ENCODE assay signal across 9 cellular contexts in genomic region chr1:153944822-153945117, GRCh38. TPM values are rescaled to one million over a fixed set of nuclear protein-coding genes. Genes with fewer than 3 reads are reported as not detected.
DNase-seq lines count a peak whose midpoint lies in the region; ATAC-seq and TF ChIP-seq lines count a peak whose summit lies in the region.
"Had no signal": no experiment of that assay in that cellular context is flagged by ENCODE, and none has a peak within 500 bp of the region (broad histone marks: within the 10 kb centered on the region; RNA-seq: fewer than 3 reads in every experiment).

No MANE protein-coding gene starts in this region.

- ATAC-seq in WTC11, result no peak
- ATAC-seq in stimulated activated memory B cell treated with anti-CD40 and anti-IgM and Interleukin-4, amounts not matched to agents 10 μg/mL and 1 μg/mL and 100 μg/mL, for 72 hours, result no peak
- no peak for ATAC-seq in HG03039 (IDR thresholded peaks at IDR 0.05; ENCODE audit: unreplicated experiment)
- ATAC-seq in HG02938 (IDR thresholded peaks at IDR 0.05; ENCODE audit: unreplicated experiment), result no peak

- no peaks in the 10 kb centered on the region for H3K9me3 ChIP-seq in hepatocyte (ENCODE audit: low read depth)

- POLR2A ChIA-PET in WTC11 (lab: Charles Lee), result interaction anchor here (1.3 kb wide), 1 partner anchor 19 kb away, joined by 4 read pairs; the partner anchor contains the start of gene SLC39A1

- H3K27ac Mint-ChIP-seq in WTC11, result peak overlapping the region; percentile 41; the same call in 1 of the 2 replicates
- peak overlapping the region; percentile 93 for H3K27ac Mint-ChIP-seq in stimulated activated memory B cell treated with anti-CD40 and anti-IgM and Interleukin-4, amounts not matched to agents 10 μg/mL and 1 μg/mL and 100 μg/mL, for 72 hours

- H3K4me2 ChIP-seq in hepatocyte, result peak overlapping the region; percentile 92

- H3K4me3 Mint-ChIP-seq in WTC11, result peak overlapping the region; percentile 81; the same call in 1 of the 2 replicates
- H3K4me3 Mint-ChIP-seq in stimulated activated memory B cell treated with anti-CD40 and anti-IgM and Interleukin-4, amounts not matched to agents 10 μg/mL and 1 μg/mL and 100 μg/mL, for 72 hours, result peak overlapping the region; percentile 95

- peak overlapping the region; percentile 97 for H3K27ac ChIP-seq in hepatocyte

- 90% methylated on average over 3 of the region's 3 CpGs for WGBS in hepatocyte (ENCODE audit: low lambda C conversion rate, missing lambda C conversion rate)

- H3K36me3 Mint-ChIP-seq in WTC11, result peaks cover 21% of the 10 kb centered on the region
- peaks cover 57% of the 10 kb centered on the region for H3K36me3 Mint-ChIP-seq in stimulated activated memory B cell treated with anti-CD40 and anti-IgM and Interleukin-4, amounts not matched to agents 10 μg/mL and 1 μg/mL and 100 μg/mL, for 72 hours

- TF ChIP-seq CTCF in HFF-Myc (IDR thresholded peaks at IDR 0.05; ENCODE audit: low read depth, low read length, missing control alignments) (no peak), WTC11 (IDR thresholded peaks at IDR 0.05) (no peak), hepatocyte (IDR thresholded peaks at IDR 0.05; ENCODE audit: poor library complexity) (no peak)

- peaks cover 7% of the 10 kb centered on the region for H3K4me1 ChIP-seq in hepatocyte (ENCODE audit: insufficient read depth)

- no peak for DNase-seq in HFF-Myc (ENCODE audit: extremely low read depth, low read depth)
- no peak for DNase-seq in WTC11 (ENCODE audit: low spot score)
- no peak for DNase-seq in hepatocyte (ENCODE audit: low spot score)
- no peak for DNase-seq in NCI-H187 (lab: John Stamatoyannopoulos, UW)
- DNase-seq in AG08395 (ENCODE audit: low spot score), result no peak
- DNase-seq: NCI-H187 treated with DMSO at 0.1 percent for 48 hours had no signal

- peaks cover 13% of the 10 kb centered on the region for H3K4me1 Mint-ChIP-seq in WTC11
- peaks cover 70% of the 10 kb centered on the region for H3K4me1 Mint-ChIP-seq in stimulated activated memory B cell treated with anti-CD40 and anti-IgM and Interleukin-4, amounts not matched to agents 10 μg/mL and 1 μg/mL and 100 μg/mL, for 72 hours

- H4K20me1 ChIP-seq in hepatocyte (ENCODE audit: insufficient read depth, poor library complexity, severe bottlenecking), result peaks cover 3% of the 10 kb centered on the region

- H3K36me3 ChIP-seq in hepatocyte (replicated peaks; ENCODE audit: insufficient read depth, low read depth), result no peaks in the 10 kb centered on the region

- H3K9me3 Mint-ChIP-seq in WTC11, result no peaks in the 10 kb centered on the region
- H3K9me3 Mint-ChIP-seq in stimulated activated memory B cell treated with anti-CD40 and anti-IgM and Interleukin-4, amounts not matched to agents 10 μg/mL and 1 μg/mL and 100 μg/mL, for 72 hours, result no peaks in the 10 kb centered on the region

- H3K4me3 ChIP-seq in HFF-Myc (replicated peaks; ENCODE audit: low read depth, low read length) (peak overlapping the region; percentile 83), hepatocyte (no peak overlapping the region)

- no peaks in the 10 kb centered on the region for H3K27me3 Mint-ChIP-seq in WTC11 (ENCODE audit: low read depth)
- no peaks in the 10 kb centered on the region for H3K27me3 Mint-ChIP-seq in stimulated activated memory B cell treated with anti-CD40 and anti-IgM and Interleukin-4, amounts not matched to agents 10 μg/mL and 1 μg/mL and 100 μg/mL, for 72 hours

- H3K79me2 ChIP-seq in hepatocyte, result peaks cover 27% of the 10 kb centered on the region

- H3K27me3 ChIP-seq in hepatocyte, result no peaks in the 10 kb centered on the region

- H2AFZ ChIP-seq in hepatocyte, result no peak overlapping the region

- CTCF ChIA-PET in WTC11 (lab: Charles Lee), result interaction anchor here (1.0 to 2.8 kb wide), 4 partner anchors 15 to 147 kb away, joined by 4 to 20 read pairs (median 4); no protein-coding TSS in a partner anchor

- no peaks in the 10 kb centered on the region for H3K9me2 ChIP-seq in hepatocyte (replicated peaks; ENCODE audit: insufficient read depth)

TF ChIP-seq in WTC11, 78 proteins besides CTCF, POLR2A, EP300 and RAD21:
- TF ChIP-seq FOXJ3 (CRISPR knock-in tag; IDR thresholded peaks at IDR 0.05; ENCODE audit: borderline replicate concordance) (no peak), ZNF232 (CRISPR knock-in tag; IDR thresholded peaks at IDR 0.05) (no peak), RELA (CRISPR knock-in tag; IDR thresholded peaks at IDR 0.05; ENCODE audit: borderline replicate concordance) (no peak), ZNF423 (CRISPR knock-in tag; IDR thresholded peaks at IDR 0.05) (no peak), USF1 (CRISPR knock-in tag; IDR thresholded peaks at IDR 0.05) (no peak), ATF6 (CRISPR knock-in tag; IDR thresholded peaks at IDR 0.05) (no peak), TEAD1 (CRISPR knock-in tag; IDR thresholded peaks at IDR 0.05) (no peak), CREB1 (CRISPR knock-in tag; IDR thresholded peaks at IDR 0.05) (no peak)
- TF ChIP-seq, protein P1, sequence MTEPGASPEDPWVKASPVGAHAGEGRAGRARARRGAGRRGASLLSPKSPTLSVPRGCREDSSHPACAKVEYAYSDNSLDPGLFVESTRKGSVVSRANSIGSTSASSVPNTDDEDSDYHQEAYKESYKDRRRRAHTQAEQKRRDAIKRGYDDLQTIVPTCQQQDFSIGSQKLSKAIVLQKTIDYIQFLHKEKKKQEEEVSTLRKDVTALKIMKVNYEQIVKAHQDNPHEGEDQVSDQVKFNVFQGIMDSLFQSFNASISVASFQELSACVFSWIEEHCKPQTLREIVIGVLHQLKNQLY (CRISPR knock-in tag; IDR thresholded peaks at IDR 0.05), result no peak

RNA-seq across cellular contexts. Expression of gene DENND4B, which starts 1.7 kb away (rescaled TPM):
- 88.9 to 93.9 TPM (median 93.1 TPM) in 3 replicates for total RNA-seq in WTC11 (2021)
- 8.8 and 15.4 TPM in 2 replicates for total RNA-seq in hepatocyte
- polyA plus RNA-seq in hepatocyte, result 22.3 and 30.6 TPM in 2 replicates

RNA-seq across cellular contexts. Expression of gene CRTC2, which starts 13.6 kb away (rescaled TPM):
- total RNA-seq in WTC11 (2021) (34.7 to 43.7 TPM (median 38.1 TPM) in 3 replicates), hepatocyte (7.6 and 10.5 TPM in 2 replicates)
- 27.1 and 28.0 TPM in 2 replicates for polyA plus RNA-seq in hepatocyte

RNA-seq across cellular contexts. Expression of gene SLC39A1, which starts 18.6 kb away (rescaled TPM):
- 185 to 204 TPM (median 193 TPM) in 3 replicates for total RNA-seq in WTC11 (2021)
- total RNA-seq in hepatocyte, result 141 and 158 TPM in 2 replicates
- polyA plus RNA-seq in hepatocyte, result 163 and 174 TPM in 2 replicates

RNA-seq across cellular contexts. Expression of gene GATAD2B, which starts 22.0 kb away (rescaled TPM):
- total RNA-seq in WTC11 (2021) (42.1 to 46.9 TPM (median 44.5 TPM) in 3 replicates), hepatocyte (7.4 and 11.7 TPM in 2 replicates)
- 5.4 TPM in 2 replicates for polyA plus RNA-seq in hepatocyte

RNA-seq across cellular contexts. Expression of gene CREB3L4, which starts 22.9 kb away (rescaled TPM):
- total RNA-seq in WTC11 (2021), result 33.1 to 35.2 TPM (median 34.6 TPM) in 3 replicates
- 10.9 and 15.1 TPM in 2 replicates for total RNA-seq in hepatocyte
- polyA plus RNA-seq in hepatocyte, result 8.6 and 16.6 TPM in 2 replicates
